ENCODE assay signal across 27 cellular contexts in the genomic region with DNA sequence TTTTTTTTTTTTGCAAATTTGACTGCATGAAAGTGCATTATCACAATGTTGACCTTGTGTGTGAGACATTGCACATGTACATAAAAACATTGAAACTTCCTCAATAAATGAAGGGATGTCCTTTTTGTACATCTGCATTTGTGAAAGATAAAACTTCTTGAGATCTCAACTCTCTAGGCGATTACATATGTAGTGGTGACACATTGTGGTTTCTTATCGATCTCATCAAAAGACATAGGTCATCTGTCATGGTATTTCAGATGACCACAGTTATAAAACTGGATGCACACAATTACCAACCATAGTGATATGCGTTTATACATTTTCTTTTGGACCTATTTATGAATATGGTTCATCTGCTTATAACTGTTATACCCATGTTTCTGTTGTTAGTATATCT.
"Had no signal": no experiment of that assay in that cellular context is flagged by ENCODE, and none has a peak within 500 bp of the region (broad histone marks: within the 10 kb centered on the region; RNA-seq: fewer than 3 reads in every experiment).

No MANE protein-coding gene starts in this region.

- H3K4me3 Mint-ChIP-seq: activated CD8-positive, alpha-beta memory T cell treated with anti-CD3 and anti-CD28 coated beads, Interleukin-2, amount 10 ng/mL, durations not matched to agents 7 days and 5 days; activated CD8-positive, alpha-beta T cell treated with anti-CD3 and anti-CD28 coated beads, Interleukin-2, amount 10 ng/mL, durations not matched to agents 7 days and 5 days; activated naive CD4-positive, alpha-beta T cell treated with anti-CD3 and anti-CD28 coated beads, Interleukin-2, amount 50 U/mL, for 24 hours; activated naive CD8-positive, alpha-beta T cell treated with anti-CD3 and anti-CD28 coated beads, Interleukin-2, amount 50 U/mL, for 24 hours; central memory CD8-positive, alpha-beta T cell; dendritic cell treated with granulocyte-macrophage colony-stimulating factor and Interleukin-4, amounts not matched to agents 40 ng/mL and 50 ng/mL, for 4 days; endodermal cell; immature natural killer cell; memory B cell; natural killer cell; stimulated activated naive B cell treated with anti-CD40 and anti-IgM and Interleukin-4, amounts not matched to agents 10 μg/mL and 1 μg/mL and 100 μg/mL, for 72 hours; WTC11 had no signal

- H3K4me1 ChIP-seq: foreskin keratinocyte, heart left ventricle, stomach, thyroid gland, upper lobe of left lung, vagina had no signal

- H3K36me3 ChIP-seq: heart left ventricle, stomach, thyroid gland, upper lobe of left lung, vagina had no signal

- H3K9me3 ChIP-seq: thyroid gland, upper lobe of left lung, vagina had no signal

- H3K4me1 Mint-ChIP-seq: activated CD8-positive, alpha-beta memory T cell treated with anti-CD3 and anti-CD28 coated beads, Interleukin-2, amount 10 ng/mL, durations not matched to agents 7 days and 5 days; activated naive CD4-positive, alpha-beta T cell treated with anti-CD3 and anti-CD28 coated beads, Interleukin-2, amount 50 U/mL, for 24 hours; activated naive CD8-positive, alpha-beta T cell treated with anti-CD3 and anti-CD28 coated beads, Interleukin-2, amount 50 U/mL, for 24 hours; central memory CD8-positive, alpha-beta T cell; stimulated activated naive B cell treated with anti-CD40 and anti-IgM and Interleukin-4, amounts not matched to agents 10 μg/mL and 1 μg/mL and 100 μg/mL, for 72 hours had no signal

- H3K4me3 ChIP-seq: heart left ventricle, stomach, thyroid gland, upper lobe of left lung, vagina had no signal

- H3K27me3 Mint-ChIP-seq: activated CD8-positive, alpha-beta memory T cell treated with anti-CD3 and anti-CD28 coated beads, Interleukin-2, amount 10 ng/mL, durations not matched to agents 7 days and 5 days; activated naive CD4-positive, alpha-beta T cell treated with anti-CD3 and anti-CD28 coated beads, Interleukin-2, amount 50 U/mL, for 24 hours; activated naive CD8-positive, alpha-beta T cell treated with anti-CD3 and anti-CD28 coated beads, Interleukin-2, amount 50 U/mL, for 24 hours; central memory CD8-positive, alpha-beta T cell; dendritic cell treated with granulocyte-macrophage colony-stimulating factor and Interleukin-4, amounts not matched to agents 40 ng/mL and 50 ng/mL, for 4 days had no signal

- H3K27me3 ChIP-seq: foreskin keratinocyte, heart left ventricle, stomach, thyroid gland, upper lobe of left lung, vagina had no signal

- ATAC-seq: activated CD8-positive, alpha-beta memory T cell treated with anti-CD3 and anti-CD28 coated beads, Interleukin-2, amount 10 ng/mL, durations not matched to agents 7 days and 5 days; activated CD8-positive, alpha-beta T cell treated with anti-CD3 and anti-CD28 coated beads, Interleukin-2, amount 10 ng/mL, durations not matched to agents 7 days and 5 days; activated naive CD8-positive, alpha-beta T cell treated with anti-CD3 and anti-CD28 coated beads, Interleukin-2, amount 50 U/mL, for 24 hours; esophagus mucosa; foreskin keratinocyte; heart left ventricle; natural killer cell; right cardiac atrium; stimulated activated naive B cell treated with anti-CD40 and anti-IgM and Interleukin-4, amounts not matched to agents 10 μg/mL and 1 μg/mL and 100 μg/mL, for 72 hours; WTC11 had no signal

- DNase-seq: activated CD4-positive, alpha-beta T cell treated with anti-CD3 and anti-CD28 coated beads for 1 hour; activated CD8-positive, alpha-beta memory T cell treated with anti-CD3 and anti-CD28 coated beads, Interleukin-2, amount 10 ng/mL, durations not matched to agents 7 days and 5 days; activated CD8-positive, alpha-beta T cell treated with anti-CD3 and anti-CD28 coated beads, Interleukin-2, amount 10 ng/mL, durations not matched to agents 7 days and 5 days; activated naive CD8-positive, alpha-beta T cell treated with anti-CD3 and anti-CD28 coated beads, Interleukin-2, amount 50 U/mL, for 24 hours; activated T-cell treated with anti-CD3 and anti-CD28 coated beads, Interleukin-2, amount 50 U/mL, for 48 hours; endodermal cell; heart left ventricle; hypothalamus; immature natural killer cell; natural killer cell; right cardiac atrium; stimulated activated CD4-positive, alpha-beta T cell treated with anti-CD3 and anti-CD28 coated beads, Interleukin-15, amount 100 ng/mL, for 24 hours; stimulated activated CD4-positive, alpha-beta T cell treated with anti-CD3 and anti-CD28 coated beads, Interleukin-2, amount 100 ng/mL, for 24 hours; stimulated activated naive B cell treated with anti-CD40 and anti-IgM and Interleukin-4, amounts not matched to agents 10 μg/mL and 1 μg/mL and 100 μg/mL, for 72 hours; stomach; T-helper 9 cell; thyroid gland; upper lobe of left lung had no signal

- H3K9me3 Mint-ChIP-seq: activated naive CD4-positive, alpha-beta T cell treated with anti-CD3 and anti-CD28 coated beads, Interleukin-2, amount 50 U/mL, for 24 hours; activated naive CD8-positive, alpha-beta T cell treated with anti-CD3 and anti-CD28 coated beads, Interleukin-2, amount 50 U/mL, for 24 hours; activated T-helper 2 cell treated with anti-CD3 and anti-CD28 coated beads, Interferon-gamma antibody, Interleukin-2, Interleukin-4, amounts not matched to agents 10 μg/mL and 5 μg/mL and 100 μg/mL, durations not matched to agents 14 hours and 24 hours and 36 hours; central memory CD8-positive, alpha-beta T cell; dendritic cell treated with granulocyte-macrophage colony-stimulating factor and Interleukin-4, amounts not matched to agents 40 ng/mL and 50 ng/mL, for 4 days; immature natural killer cell; memory B cell; natural killer cell had no signal

- H3K36me3 Mint-ChIP-seq: activated naive CD4-positive, alpha-beta T cell treated with anti-CD3 and anti-CD28 coated beads, Interleukin-2, amount 50 U/mL, for 24 hours; immature natural killer cell; memory B cell; natural killer cell had no signal

- H3K27ac ChIP-seq: foreskin keratinocyte, heart left ventricle, stomach, thyroid gland, upper lobe of left lung, vagina had no signal

- H3K27ac Mint-ChIP-seq: activated CD8-positive, alpha-beta memory T cell treated with anti-CD3 and anti-CD28 coated beads, Interleukin-2, amount 10 ng/mL, durations not matched to agents 7 days and 5 days; activated CD8-positive, alpha-beta T cell treated with anti-CD3 and anti-CD28 coated beads, Interleukin-2, amount 10 ng/mL, durations not matched to agents 7 days and 5 days; activated naive CD4-positive, alpha-beta T cell treated with anti-CD3 and anti-CD28 coated beads, Interleukin-2, amount 50 U/mL, for 24 hours; activated naive CD8-positive, alpha-beta T cell treated with anti-CD3 and anti-CD28 coated beads, Interleukin-2, amount 50 U/mL, for 24 hours; activated T-helper 2 cell treated with anti-CD3 and anti-CD28 coated beads, Interferon-gamma antibody, Interleukin-2, Interleukin-4, amounts not matched to agents 10 μg/mL and 5 μg/mL and 100 μg/mL, durations not matched to agents 14 hours and 24 hours and 36 hours; dendritic cell treated with granulocyte-macrophage colony-stimulating factor and Interleukin-4, amounts not matched to agents 40 ng/mL and 50 ng/mL, for 4 days; endodermal cell; immature natural killer cell; memory B cell; natural killer cell; stimulated activated naive B cell treated with anti-CD40 and anti-IgM and Interleukin-4, amounts not matched to agents 10 μg/mL and 1 μg/mL and 100 μg/mL, for 72 hours; WTC11 had no signal
